17 cellular contexts compared by ENCODE assay signal in genomic region chr2:224381913-224382647, GRCh38.
"Had no signal": no experiment of that assay in that cellular context is flagged by ENCODE, and none has a peak within 500 bp of the region (broad histone marks: within the 10 kb centered on the region; RNA-seq: fewer than 3 reads in every experiment).

No MANE protein-coding gene starts in this region.

- H3K4me1 ChIP-seq: testis had no signal

- DNase-seq: activated CD4-positive, alpha-beta T cell treated with anti-CD3 and anti-CD28 coated beads for 48 hours; activated CD8-positive, alpha-beta T cell treated with anti-CD3 and anti-CD28 coated beads, Interleukin-2, amount 10 ng/mL, durations not matched to agents 7 days and 5 days; activated naive CD4-positive, alpha-beta T cell treated with Interleukin-2 at 50 U/mL for 16 hours; central memory CD4-positive, alpha-beta T cell; erythroblast; heart right ventricle; islet precursor cell; left lung; mesenchymal stem cell; occipital lobe; sigmoid colon; stimulated activated CD4-positive, alpha-beta T cell treated with anti-CD3 and anti-CD28 coated beads, Interleukin-4, amount 100 ng/mL, for 24 hours; stimulated activated naive CD8-positive, alpha-beta T cell treated with anti-CD3 and anti-CD28 coated beads, Interleukin-15, amount 100 ng/mL, for 72 hours; T-cell; testis had no signal

- H3K4me3 ChIP-seq: coronary artery, heart right ventricle, left lung, sigmoid colon, testis had no signal

- H3K27me3 ChIP-seq: heart right ventricle, left lung, sigmoid colon, testis had no signal

- H3K9me3 ChIP-seq: heart right ventricle, left lung, sigmoid colon, testis had no signal

- ATAC-seq: activated CD8-positive, alpha-beta T cell treated with anti-CD3 and anti-CD28 coated beads, Interleukin-2, amount 10 ng/mL, durations not matched to agents 7 days and 5 days; heart right ventricle; left lung; stimulated activated naive CD8-positive, alpha-beta T cell treated with anti-CD3 and anti-CD28 coated beads, Interleukin-15, amount 100 ng/mL, for 72 hours; T-cell; WTC11 had no signal

- H3K27ac ChIP-seq: coronary artery, heart right ventricle, left lung, sigmoid colon, testis had no signal

- H3K36me3 ChIP-seq: left lung, sigmoid colon had no signal
